Comparison of ENCODE assay signal across 7 cellular contexts in the genomic region with DNA sequence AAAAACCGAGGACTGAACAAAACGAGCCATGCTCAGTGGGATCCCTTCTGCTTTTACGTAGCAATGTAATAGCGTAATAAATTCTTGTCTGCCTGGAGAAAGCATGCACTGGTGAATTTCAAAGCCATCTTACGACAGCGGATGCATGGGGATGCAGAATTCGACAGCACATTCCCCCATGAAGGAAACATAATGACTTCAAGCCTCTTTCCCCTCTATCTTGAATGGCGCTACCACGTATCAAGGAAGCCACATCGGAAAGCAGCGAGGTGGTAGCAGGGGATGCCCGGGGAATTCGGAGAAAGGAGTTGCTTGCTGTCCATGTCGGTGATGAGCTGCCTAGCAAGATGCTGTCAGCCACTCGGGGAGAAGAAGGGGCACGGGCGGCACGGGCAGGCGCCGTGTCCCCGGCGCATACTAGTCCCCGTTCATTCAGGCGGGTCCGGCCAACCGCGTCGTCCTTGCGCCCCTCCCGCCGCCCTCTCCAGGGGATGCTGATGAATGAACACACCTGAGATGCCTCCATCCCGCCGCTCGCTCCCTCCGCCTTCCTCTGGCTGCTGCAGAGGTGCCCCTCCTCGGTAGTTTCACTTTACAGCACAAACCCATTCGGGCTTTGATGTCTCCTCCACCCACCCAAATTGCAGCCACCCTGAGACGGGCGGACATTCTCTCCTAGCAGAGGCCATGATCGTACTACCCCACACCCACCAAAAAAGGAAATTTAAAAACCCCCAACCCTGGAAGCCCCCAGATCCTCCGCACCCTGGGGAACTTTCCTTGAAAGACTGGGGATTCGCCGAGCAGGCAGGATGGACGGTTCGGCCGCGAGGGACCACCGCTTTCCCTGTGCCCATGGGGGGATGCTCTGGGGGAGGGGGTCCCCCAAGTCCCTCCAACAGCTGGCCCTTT. TPM values are rescaled to one million over a fixed set of nuclear protein-coding genes. Genes with fewer than 3 reads are reported as not detected.
DNase-seq lines count a peak whose midpoint lies in the region; ATAC-seq and TF ChIP-seq lines count a peak whose summit lies in the region.

No MANE protein-coding gene starts in this region.

- H3K4me1 ChIP-seq in muscle layer of colon (ENCODE audit: insufficient read depth, low read length) = peaks cover 21% of the 10 kb centered on the region

- H3K27me3 Mint-ChIP-seq in endothelial cell (ENCODE audit: unreplicated experiment) = peaks cover 11% of the 10 kb centered on the region
- peaks cover 27 to 43% of the 10 kb centered on the region in 2 donors for H3K27me3 Mint-ChIP-seq in stimulated activated naive B cell treated with anti-CD40 and anti-IgM and Interleukin-4, amounts not matched to agents 10 μg/mL and 1 μg/mL and 100 μg/mL, for 72 hours

- peak overlapping the region; percentile 86 for H3K9ac ChIP-seq in muscle layer of colon (ENCODE audit: low read length)

- peak overlapping the region; percentile 95 for H3K4me3 Mint-ChIP-seq in endothelial cell (ENCODE audit: unreplicated experiment)
- H3K4me3 Mint-ChIP-seq in stimulated activated naive B cell treated with anti-CD40 and anti-IgM and Interleukin-4, amounts not matched to agents 10 μg/mL and 1 μg/mL and 100 μg/mL, for 72 hours = peak overlapping the region; percentile 95 to 98

- H3K9me3 ChIP-seq in muscle layer of colon (ENCODE audit: low read length) = no peaks in the 10 kb centered on the region

- H3K4me1 Mint-ChIP-seq in endothelial cell (ENCODE audit: unreplicated experiment) = peaks cover 61% of the 10 kb centered on the region
- peaks cover 5 to 20% of the 10 kb centered on the region in 2 donors for H3K4me1 Mint-ChIP-seq in stimulated activated naive B cell treated with anti-CD40 and anti-IgM and Interleukin-4, amounts not matched to agents 10 μg/mL and 1 μg/mL and 100 μg/mL, for 72 hours

- peak; percentile 36 for ATAC-seq in GM18511 (IDR thresholded peaks at IDR 0.05; ENCODE audit: unreplicated experiment)
- ATAC-seq in stimulated activated naive B cell treated with anti-CD40 and anti-IgM and Interleukin-4, amounts not matched to agents 10 μg/mL and 1 μg/mL and 100 μg/mL, for 72 hours (replicated peaks) = peak; percentile 53

- DNase-seq in NCI-H146 treated with DMSO at 0.1 percent for 48 hours (lab: John Stamatoyannopoulos, UW; ENCODE audit: unreplicated experiment) = peak; percentile 32
- DNase-seq in activated CD8-positive, alpha-beta memory T cell treated with anti-CD3 and anti-CD28 coated beads, Interleukin-2, amount 50 U/mL, for 48 hours = peak; percentile 69
- no peak for DNase-seq in endothelial cell (ENCODE audit: low spot score)
- DNase-seq in stimulated activated naive B cell treated with anti-CD40 and anti-IgM and Interleukin-4, amounts not matched to agents 10 μg/mL and 1 μg/mL and 100 μg/mL, for 72 hours = peak; percentile 16
- DNase-seq in dedifferentiated amniotic fluid mesenchymal stem cell (ENCODE audit: extremely low spot score) = no peak

- H3K36me3 ChIP-seq in muscle layer of colon (ENCODE audit: insufficient read depth, low read length) = no peaks in the 10 kb centered on the region

- no peak for TF ChIP-seq CTCF in endothelial cell (IDR thresholded peaks at IDR 0.05; ENCODE audit: unreplicated experiment)

- peak overlapping the region; percentile 62 for H3K27ac Mint-ChIP-seq in endothelial cell (ENCODE audit: unreplicated experiment)
- H3K27ac Mint-ChIP-seq in stimulated activated naive B cell treated with anti-CD40 and anti-IgM and Interleukin-4, amounts not matched to agents 10 μg/mL and 1 μg/mL and 100 μg/mL, for 72 hours = peak overlapping the region; percentile 89

- H3K36me3 Mint-ChIP-seq in endothelial cell (ENCODE audit: low read depth, unreplicated experiment) = peaks cover 8% of the 10 kb centered on the region
- H3K36me3 Mint-ChIP-seq in stimulated activated naive B cell treated with anti-CD40 and anti-IgM and Interleukin-4, amounts not matched to agents 10 μg/mL and 1 μg/mL and 100 μg/mL, for 72 hours = peaks cover 0 to 2% of the 10 kb centered on the region in 2 donors

- H3K27ac ChIP-seq in muscle layer of colon (ENCODE audit: low read depth, low read length) = peak overlapping the region; percentile 99

- H3K9me3 Mint-ChIP-seq in endothelial cell (ENCODE audit: unreplicated experiment) = no peaks in the 10 kb centered on the region
- no peaks in the 10 kb centered on the region for H3K9me3 Mint-ChIP-seq in stimulated activated naive B cell treated with anti-CD40 and anti-IgM and Interleukin-4, amounts not matched to agents 10 μg/mL and 1 μg/mL and 100 μg/mL, for 72 hours

- peak overlapping the region; percentile 98 to 99 for H3K4me3 ChIP-seq in muscle layer of colon (ENCODE audit: low read depth in 1 of 2, low read length in 2 of 2)

- no peaks in the 10 kb centered on the region for H3K27me3 ChIP-seq in muscle layer of colon (ENCODE audit: control insufficient read depth in 1 of 2, insufficient read depth in 2 of 2, low read length in 2 of 2)

RNA-seq across cellular contexts. Expression of gene SORBS1, which starts 0.6 kb away (rescaled TPM):
- total RNA-seq in endothelial cell (ENCODE audit: unreplicated experiment) = 103 TPM

Comparison
In these comparisons a context has a peak if more than half of its experiments do, and no peak if none do; other contexts are left out.
1. DNase-seq: peak in NCI-H146 treated with DMSO at 0.1 percent for 48 hours (single experiment), activated CD8-positive, alpha-beta memory T cell treated with anti-CD3 and anti-CD28 coated beads, Interleukin-2, amount 50 U/mL, for 48 hours (single experiment) and stimulated activated naive B cell treated with anti-CD40 and anti-IgM and Interleukin-4, amounts not matched to agents 10 μg/mL and 1 μg/mL and 100 μg/mL, for 72 hours (single experiment); none in endothelial cell (single experiment) and dedifferentiated amniotic fluid mesenchymal stem cell (single experiment).